ENCODE assay signal across 8 cellular contexts in genomic region chr19:49592486-49593232, GRCh38. TPM values are rescaled to one million over a fixed set of nuclear protein-coding genes. Genes with fewer than 3 reads are reported as not detected.
DNase-seq lines count a peak whose midpoint lies in the region; TF ChIP-seq lines count a peak whose summit lies in the region.

No MANE protein-coding gene starts in this region.

- H3K9ac ChIP-seq in BLaER1 = peak overlapping the region; percentile 89

- H3K36me3 ChIP-seq in BLaER1 = peaks cover 35% of the 10 kb centered on the region
- peaks cover 41% of the 10 kb centered on the region for H3K36me3 ChIP-seq in WERI-Rb-1

- H3K9me3 Mint-ChIP-seq in HFFc6 = no peaks in the 10 kb centered on the region
- no peaks in the 10 kb centered on the region for H3K9me3 Mint-ChIP-seq in progenitor cell of endocrine pancreas (ENCODE audit: low read depth)

- H3K36me3 Mint-ChIP-seq in HFFc6 (ENCODE audit: low read depth) (peaks cover 12% of the 10 kb centered on the region; the same call in 1 of the 2 replicates), progenitor cell of endocrine pancreas (ENCODE audit: insufficient read depth) (peaks cover 9% of the 10 kb centered on the region)

- H3K9me3 ChIP-seq in BLaER1 (no peaks in the 10 kb centered on the region), WERI-Rb-1 (ENCODE audit: severe bottlenecking) (no peaks in the 10 kb centered on the region)

- peaks cover 19% of the 10 kb centered on the region for H3K4me1 ChIP-seq in BLaER1

- H3K27me3 Mint-ChIP-seq in HFFc6 (ENCODE audit: insufficient read depth) (peaks cover 2% of the 10 kb centered on the region; the same call in 1 of the 2 replicates), progenitor cell of endocrine pancreas (no peaks in the 10 kb centered on the region)

- peak overlapping the region; percentile 90 for H3K4me3 ChIP-seq in BLaER1
- peak overlapping the region; percentile 85 for H3K4me3 ChIP-seq in WERI-Rb-1 (ENCODE audit: low read depth, low read length)
- H3K4me3 ChIP-seq in fibroblast of the aortic adventitia (ENCODE audit: low read depth, low read length) = peak overlapping the region; percentile 82

- no peak for DNase-seq in HFFc6
- no peak for DNase-seq in WERI-Rb-1
- DNase-seq in fibroblast of the aortic adventitia (ENCODE audit: low read depth) = no peak
- no peak for DNase-seq in progenitor cell of endocrine pancreas (ENCODE audit: low spot score, unreplicated experiment)
- no peak for DNase-seq in GDM1 (lab: John Stamatoyannopoulos, UW)
- DNase-seq in dedifferentiated amniotic fluid mesenchymal stem cell (ENCODE audit: extremely low spot score) = no peak
- no peak for DNase-seq in NOMO-1 treated with DMSO at 0.1 percent for 48 hours (lab: John Stamatoyannopoulos, UW; ENCODE audit: unreplicated experiment)

- peak overlapping the region; percentile 70 for H3K27ac Mint-ChIP-seq in HFFc6
- peak overlapping the region; percentile 95 for H3K27ac Mint-ChIP-seq in progenitor cell of endocrine pancreas

- peak overlapping the region; percentile 90 for H3K4me3 Mint-ChIP-seq in HFFc6
- H3K4me3 Mint-ChIP-seq in progenitor cell of endocrine pancreas (ENCODE audit: low read depth) = peak overlapping the region; percentile 89

- peaks cover 55% of the 10 kb centered on the region for H4K20me1 ChIP-seq in BLaER1

- H3K27ac ChIP-seq in BLaER1 (peak overlapping the region; percentile 89; the same call in 1 of the 2 replicates), WERI-Rb-1 (peak overlapping the region; percentile 97)

- peak overlapping the region; percentile 99 for H3K4me2 ChIP-seq in BLaER1

- TF ChIP-seq CTCF in HFFc6 (IDR thresholded peaks at IDR 0.05) = no peak
- TF ChIP-seq CTCF in WERI-Rb-1 (IDR thresholded peaks at IDR 0.05; ENCODE audit: low read depth, low read length) = no peak
- TF ChIP-seq CTCF in fibroblast of the aortic adventitia (IDR thresholded peaks at IDR 0.05; ENCODE audit: insufficient read depth, low read length) = no peak
- no peak for TF ChIP-seq CTCF in progenitor cell of endocrine pancreas (IDR thresholded peaks at IDR 0.05; ENCODE audit: unreplicated experiment)

- H3K4me1 Mint-ChIP-seq in HFFc6 (ENCODE audit: low read depth) = peaks cover 20% of the 10 kb centered on the region
- peaks cover 17% of the 10 kb centered on the region for H3K4me1 Mint-ChIP-seq in progenitor cell of endocrine pancreas (ENCODE audit: low read depth)

- no peaks in the 10 kb centered on the region for H3K27me3 ChIP-seq in BLaER1
- H3K27me3 ChIP-seq in WERI-Rb-1 (ENCODE audit: insufficient read depth, low read depth, severe bottlenecking) = no peaks in the 10 kb centered on the region

RNA-seq across cellular contexts. Expression of gene PRR12, which starts 1.7 kb away (rescaled TPM):
- 10 to 100 TPM; 23.3 to 26.2 (median 24.3) TPM for total RNA-seq in HFFc6 (2021; fragmentation: NEBNext Ultra II Directional; extraction: Animal tissue kit (Norgen Biotek cat#: 25700))
- 3.2 and 3.7 TPM in 2 replicates for total RNA-seq in fibroblast of the aortic adventitia (ENCODE audit: low replicate concordance)
- 61.2 and 64.5 TPM in 2 replicates for total RNA-seq in progenitor cell of endocrine pancreas

RNA-seq across cellular contexts. Expression of gene PRRG2, which starts 11.5 kb away (rescaled TPM):
- total RNA-seq in HFFc6 (2021; fragmentation: NEBNext Ultra II Directional; extraction: Animal tissue kit (Norgen Biotek cat#: 25700)) = under 1 TPM; 0.33 to 0.69 (median 0.42) TPM
- total RNA-seq in fibroblast of the aortic adventitia (ENCODE audit: low replicate concordance) = 0.27 and 0.57 TPM in 2 replicates
- total RNA-seq in progenitor cell of endocrine pancreas = 6.8 and 8.3 TPM in 2 replicates

RNA-seq across cellular contexts. Expression of gene NOSIP, which starts 12.3 kb away (rescaled TPM):
- total RNA-seq in HFFc6 (2021; fragmentation: NEBNext Ultra II Directional; extraction: Animal tissue kit (Norgen Biotek cat#: 25700)) = 10 to 100 TPM; 66.0 to 79.7 (median 72.4) TPM
- total RNA-seq in fibroblast of the aortic adventitia (ENCODE audit: low replicate concordance) (35.7 and 46.9 TPM in 2 replicates), progenitor cell of endocrine pancreas (75.0 and 82.1 TPM in 2 replicates)

RNA-seq across cellular contexts. Expression of gene RRAS, which starts 47.3 kb away (rescaled TPM):
- total RNA-seq in HFFc6 (2021; fragmentation: NEBNext Ultra II Directional; extraction: Animal tissue kit (Norgen Biotek cat#: 25700)) = 100 to 1,000 TPM; 130 to 162 (median 133) TPM
- 13.7 and 52.4 TPM in 2 replicates for total RNA-seq in fibroblast of the aortic adventitia (ENCODE audit: low replicate concordance)
- total RNA-seq in progenitor cell of endocrine pancreas = 2.6 and 3.9 TPM in 2 replicates

RNA-seq across cellular contexts. Expression of gene SCAF1, which starts 49.4 kb away (rescaled TPM):
- total RNA-seq in HFFc6 (2021; fragmentation: NEBNext Ultra II Directional; extraction: Animal tissue kit (Norgen Biotek cat#: 25700)) = 100 to 1,000 TPM; 112 to 134 (median 121) TPM
- total RNA-seq in fibroblast of the aortic adventitia (ENCODE audit: low replicate concordance) (16.9 and 41.1 TPM in 2 replicates), progenitor cell of endocrine pancreas (83.2 and 90.7 TPM in 2 replicates)
